ENCODE assay signal across 24 cellular contexts in genomic region chr6:34418367-34418766, GRCh38. TPM values are rescaled to one million over a fixed set of nuclear protein-coding genes. Genes with fewer than 3 reads are reported as not detected.
DNase-seq lines count a peak whose midpoint lies in the region; ATAC-seq and TF ChIP-seq lines count a peak whose summit lies in the region.
"Had no signal": no experiment of that assay in that cellular context is flagged by ENCODE, and none has a peak within 500 bp of the region (broad histone marks: within the 10 kb centered on the region; RNA-seq: fewer than 3 reads in every experiment).

No MANE protein-coding gene starts in this region.

- DNase-seq in stimulated activated naive CD8-positive, alpha-beta T cell treated with anti-CD3 and anti-CD28 coated beads, Interleukin-15, amount 100 ng/mL, for 72 hours, result no peak
- no peak for DNase-seq in SK-N-MC (ENCODE audit: low read depth, low spot score)
- no peak for DNase-seq in endodermal cell
- no peak for DNase-seq in type B pancreatic cell (ENCODE audit: extremely low spot score, unreplicated experiment)
- DNase-seq in NCI-H2107 (lab: John Stamatoyannopoulos, UW), result no peak
- no peak for DNase-seq in LoVo (ENCODE audit: low spot score)
- no peak for DNase-seq in effector memory CD8-positive, alpha-beta T cell
- DNase-seq: activated CD4-positive, CD25-positive, alpha-beta regulatory T cell treated with anti-CD3 and anti-CD28 coated beads, Interleukin-2, amount 50 U/mL, for 72 hours; activated CD8-positive, alpha-beta memory T cell treated with anti-CD3 and anti-CD28 coated beads, Interleukin-2, amount 50 U/mL, for 4 hours; activated naive CD4-positive, alpha-beta T cell treated with Interleukin-2 at 50 U/mL for 16 hours; AML-193; body of pancreas; EL; left colon; NCI-H146; NCI-H526 treated with DMSO at 0.1 percent for 48 hours; RPMI8226; SK-N-SH; stimulated activated CD4-positive, alpha-beta T cell treated with anti-CD3 and anti-CD28 coated beads, Interleukin-1b, Interleukin-23, amount 100 ng/mL, for 48 hours; upper lobe of right lung had no signal

- peaks cover 75% of the 10 kb centered on the region for H3K36me3 Mint-ChIP-seq in stimulated activated naive CD8-positive, alpha-beta T cell treated with anti-CD3 and anti-CD28 coated beads, Interleukin-15, Interleukin-2, amounts not matched to agents 100 ng/mL and 50 ng/mL, for 24 hours (ENCODE audit: low read depth)
- H3K36me3 Mint-ChIP-seq in endodermal cell (ENCODE audit: low read depth) (peaks cover 85% of the 10 kb centered on the region), type B pancreatic cell (peaks cover 45% of the 10 kb centered on the region)
- H3K36me3 Mint-ChIP-seq in effector memory CD8-positive, alpha-beta T cell (ENCODE audit: insufficient read depth), result peaks cover 86% of the 10 kb centered on the region

- H3K9me3 ChIP-seq in SK-N-MC (ENCODE audit: low read depth, low read length) (no peaks in the 10 kb centered on the region), endodermal cell (ENCODE audit: control insufficient read depth, low read length) (no peaks in the 10 kb centered on the region)
- H3K9me3 ChIP-seq: body of pancreas, prostate gland, SK-N-SH, upper lobe of right lung had no signal

- H3K9ac ChIP-seq in SK-N-MC (ENCODE audit: insufficient read length), result no peak overlapping the region
- H3K9ac ChIP-seq in endodermal cell (ENCODE audit: extremely low read depth, low read length, poor library complexity, severe bottlenecking), result no peak overlapping the region
- H3K9ac ChIP-seq: SK-N-SH had no signal

- 95 to 98% methylated on average over 5 of the region's 5 CpGs for WGBS in endodermal cell (ENCODE audit: insufficient coverage in 1 of 2, insufficient read length in 1 of 2), 2 experiments

- peaks cover 79% of the 10 kb centered on the region for H3K36me3 ChIP-seq in SK-N-MC (ENCODE audit: insufficient read depth, low read length)
- peaks cover 87% of the 10 kb centered on the region for H3K36me3 ChIP-seq in endodermal cell (ENCODE audit: control insufficient read depth, insufficient read depth, low read length)

- H3K4me3 ChIP-seq in SK-N-MC (no peak overlapping the region), endodermal cell (ENCODE audit: low read length) (no peak overlapping the region)
- H3K4me3 ChIP-seq: body of pancreas, prostate gland, upper lobe of right lung had no signal

- peak overlapping the region; percentile 38 for H3K27ac Mint-ChIP-seq in stimulated activated naive CD8-positive, alpha-beta T cell treated with anti-CD3 and anti-CD28 coated beads, Interleukin-15, Interleukin-2, amounts not matched to agents 100 ng/mL and 50 ng/mL, for 24 hours
- H3K27ac Mint-ChIP-seq in stimulated activated naive CD8-positive, alpha-beta T cell treated with anti-CD3 and anti-CD28 coated beads, Interleukin-15, amount 100 ng/mL, for 72 hours, result no peak overlapping the region
- H3K27ac Mint-ChIP-seq in endodermal cell (peak overlapping the region; percentile 19), type B pancreatic cell (peak overlapping the region; percentile 9)
- H3K27ac Mint-ChIP-seq in effector memory CD8-positive, alpha-beta T cell, result peak overlapping the region in 1 of 2 donors; percentile 9

- H3K27ac ChIP-seq in SK-N-MC, result peak overlapping the region; percentile 61; the same call in 1 of the 2 replicates
- no peak overlapping the region for H3K27ac ChIP-seq in endodermal cell (ENCODE audit: low read depth, low read length)
- H3K27ac ChIP-seq: body of pancreas, prostate gland, upper lobe of right lung had no signal

- H3K27me3 ChIP-seq in endodermal cell (ENCODE audit: control insufficient read depth, insufficient read depth, low read length, poor library complexity, severe bottlenecking), result no peaks in the 10 kb centered on the region
- H3K27me3 ChIP-seq: body of pancreas, upper lobe of right lung had no signal

- TF ChIP-seq CTCF in endodermal cell (conservative IDR thresholded peaks at IDR 0.05) (no peak), type B pancreatic cell (conservative IDR thresholded peaks at IDR 0.05) (no peak)

- no peaks in the 10 kb centered on the region for H3K4me1 ChIP-seq in endodermal cell (ENCODE audit: control insufficient read depth, insufficient read depth, low read length)

- no peak for ATAC-seq in stimulated activated naive CD8-positive, alpha-beta T cell treated with anti-CD3 and anti-CD28 coated beads, Interleukin-15, amount 100 ng/mL, for 72 hours
- no peak for ATAC-seq in effector memory CD8-positive, alpha-beta T cell (replicated peaks)
- ATAC-seq: body of pancreas, left colon, upper lobe of right lung had no signal

- peaks cover 30% of the 10 kb centered on the region for H3K4me1 Mint-ChIP-seq in stimulated activated naive CD8-positive, alpha-beta T cell treated with anti-CD3 and anti-CD28 coated beads, Interleukin-15, Interleukin-2, amounts not matched to agents 100 ng/mL and 50 ng/mL, for 24 hours (ENCODE audit: low read depth)
- peaks cover 40% of the 10 kb centered on the region for H3K4me1 Mint-ChIP-seq in stimulated activated naive CD8-positive, alpha-beta T cell treated with anti-CD3 and anti-CD28 coated beads, Interleukin-15, amount 100 ng/mL, for 72 hours
- no peaks in the 10 kb centered on the region for H3K4me1 Mint-ChIP-seq in endodermal cell
- H3K4me1 Mint-ChIP-seq in type B pancreatic cell (ENCODE audit: unreplicated experiment), result peaks cover 4% of the 10 kb centered on the region
- H3K4me1 Mint-ChIP-seq in effector memory CD8-positive, alpha-beta T cell (ENCODE audit: low read depth in 2 of 2), result peaks cover 6 to 8% of the 10 kb centered on the region in 2 donors

- no peak overlapping the region for H3K4me3 Mint-ChIP-seq in stimulated activated naive CD8-positive, alpha-beta T cell treated with anti-CD3 and anti-CD28 coated beads, Interleukin-15, Interleukin-2, amounts not matched to agents 100 ng/mL and 50 ng/mL, for 24 hours
- H3K4me3 Mint-ChIP-seq in stimulated activated naive CD8-positive, alpha-beta T cell treated with anti-CD3 and anti-CD28 coated beads, Interleukin-15, amount 100 ng/mL, for 72 hours, result no peak overlapping the region
- H3K4me3 Mint-ChIP-seq in endodermal cell, result no peak overlapping the region
- no peak overlapping the region for H3K4me3 Mint-ChIP-seq in type B pancreatic cell
- no peak overlapping the region for H3K4me3 Mint-ChIP-seq in effector memory CD8-positive, alpha-beta T cell
- H3K4me3 Mint-ChIP-seq: IgD-negative memory B cell had no signal

- H3K27me3 Mint-ChIP-seq in stimulated activated naive CD8-positive, alpha-beta T cell treated with anti-CD3 and anti-CD28 coated beads, Interleukin-15, Interleukin-2, amounts not matched to agents 100 ng/mL and 50 ng/mL, for 24 hours, result no peaks in the 10 kb centered on the region
- H3K27me3 Mint-ChIP-seq in stimulated activated naive CD8-positive, alpha-beta T cell treated with anti-CD3 and anti-CD28 coated beads, Interleukin-15, amount 100 ng/mL, for 72 hours, result no peaks in the 10 kb centered on the region
- no peaks in the 10 kb centered on the region for H3K27me3 Mint-ChIP-seq in endodermal cell (ENCODE audit: insufficient read depth)
- no peaks in the 10 kb centered on the region for H3K27me3 Mint-ChIP-seq in type B pancreatic cell
- no peaks in the 10 kb centered on the region for H3K27me3 Mint-ChIP-seq in effector memory CD8-positive, alpha-beta T cell
- H3K27me3 Mint-ChIP-seq: IgD-negative memory B cell had no signal

- H3K9me3 Mint-ChIP-seq in stimulated activated naive CD8-positive, alpha-beta T cell treated with anti-CD3 and anti-CD28 coated beads, Interleukin-15, Interleukin-2, amounts not matched to agents 100 ng/mL and 50 ng/mL, for 24 hours, result no peaks in the 10 kb centered on the region
- H3K9me3 Mint-ChIP-seq in stimulated activated naive CD8-positive, alpha-beta T cell treated with anti-CD3 and anti-CD28 coated beads, Interleukin-15, amount 100 ng/mL, for 72 hours, result no peaks in the 10 kb centered on the region
- H3K9me3 Mint-ChIP-seq in endodermal cell, result no peaks in the 10 kb centered on the region
- H3K9me3 Mint-ChIP-seq in type B pancreatic cell, result no peaks in the 10 kb centered on the region
- H3K9me3 Mint-ChIP-seq in effector memory CD8-positive, alpha-beta T cell, result no peaks in the 10 kb centered on the region
- H3K9me3 Mint-ChIP-seq: IgD-negative memory B cell had no signal

RNA-seq across cellular contexts. Expression of gene RPS10, which starts 7.5 kb away (rescaled TPM):
- total RNA-seq in endodermal cell (1,000 to 10,000 TPM; 1,892 to 2,030 TPM), type B pancreatic cell (ENCODE audit: low replicate concordance) (1,583 and 1,590 TPM in 2 replicates)
- 2,352 TPM for polyA plus RNA-seq in endodermal cell (2013, experiment 1 of 2)
- 2,233 TPM for polyA plus RNA-seq in endodermal cell (2013, experiment 2 of 2)

RNA-seq across cellular contexts. Expression of gene NUDT3, which starts 25.9 kb away (rescaled TPM):
- total RNA-seq in endodermal cell (10 to 100 TPM; 22.8 to 24.7 TPM), type B pancreatic cell (ENCODE audit: low replicate concordance) (19.4 and 31.9 TPM in 2 replicates)
- polyA plus RNA-seq in endodermal cell (2013, experiment 1 of 2), result 26.1 TPM
- polyA plus RNA-seq in endodermal cell (2013, experiment 2 of 2), result 28.7 TPM

RNA-seq across cellular contexts. Expression of gene PACSIN1, which starts 47.5 kb away (rescaled TPM):
- total RNA-seq in endodermal cell (1 to 10 TPM; 7.2 to 7.3 TPM), type B pancreatic cell (ENCODE audit: low replicate concordance) (3.4 and 12.5 TPM in 2 replicates)
- polyA plus RNA-seq in endodermal cell (2013, experiment 1 of 2), result 2.4 TPM
- polyA plus RNA-seq in endodermal cell (2013, experiment 2 of 2), result 1.7 TPM
- total RNA-seq: mesenteric fat pad, upper lobe of right lung had no signal
- polyA plus RNA-seq: IgD-negative memory B cell had no signal

Comparison
In these comparisons a context has a peak if more than half of its experiments do, and no peak if none do; other contexts are left out.
1. H3K27ac Mint-ChIP-seq: peak in stimulated activated naive CD8-positive, alpha-beta T cell treated with anti-CD3 and anti-CD28 coated beads, Interleukin-15, Interleukin-2, amounts not matched to agents 100 ng/mL and 50 ng/mL, for 24 hours (single experiment), endodermal cell (single experiment) and type B pancreatic cell (single experiment); none in stimulated activated naive CD8-positive, alpha-beta T cell treated with anti-CD3 and anti-CD28 coated beads, Interleukin-15, amount 100 ng/mL, for 72 hours (0 of 2).